1 cellular context compared by ENCODE assay signal in the genomic region with DNA sequence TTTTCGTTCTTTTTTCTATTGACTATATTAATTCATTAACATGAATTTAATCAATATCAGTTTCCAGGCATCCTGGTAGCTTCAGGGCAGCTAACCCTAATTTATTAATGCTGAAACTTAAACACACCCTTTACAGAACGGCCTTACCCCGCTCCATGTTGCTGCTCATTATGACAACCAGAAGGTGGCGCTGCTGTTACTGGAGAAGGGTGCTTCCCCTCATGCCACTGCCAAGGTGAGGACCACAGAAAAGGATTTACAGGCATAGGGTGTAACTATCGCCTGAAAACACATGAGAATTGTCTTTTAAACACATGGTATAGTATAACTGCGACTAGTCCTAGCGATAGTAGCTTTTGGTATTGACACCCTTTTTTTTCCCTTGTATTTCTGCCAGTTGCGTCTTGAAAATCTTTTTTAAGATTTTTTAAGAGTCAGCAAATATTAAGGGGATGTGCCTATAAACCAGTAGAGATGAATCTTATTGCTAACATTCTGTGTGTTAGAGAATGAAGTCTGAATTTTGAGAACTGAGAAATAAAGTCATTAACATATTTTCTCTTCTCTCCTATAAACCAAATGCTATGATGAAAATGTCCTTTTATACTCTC.
TF ChIP-seq lines count a peak whose summit lies in the region.

No MANE protein-coding gene starts in this region.

TF ChIP-seq in GM23338, 12 proteins besides CTCF, POLR2A, EP300 and RAD21 (continued from another document):
- TF ChIP-seq, protein P1, sequence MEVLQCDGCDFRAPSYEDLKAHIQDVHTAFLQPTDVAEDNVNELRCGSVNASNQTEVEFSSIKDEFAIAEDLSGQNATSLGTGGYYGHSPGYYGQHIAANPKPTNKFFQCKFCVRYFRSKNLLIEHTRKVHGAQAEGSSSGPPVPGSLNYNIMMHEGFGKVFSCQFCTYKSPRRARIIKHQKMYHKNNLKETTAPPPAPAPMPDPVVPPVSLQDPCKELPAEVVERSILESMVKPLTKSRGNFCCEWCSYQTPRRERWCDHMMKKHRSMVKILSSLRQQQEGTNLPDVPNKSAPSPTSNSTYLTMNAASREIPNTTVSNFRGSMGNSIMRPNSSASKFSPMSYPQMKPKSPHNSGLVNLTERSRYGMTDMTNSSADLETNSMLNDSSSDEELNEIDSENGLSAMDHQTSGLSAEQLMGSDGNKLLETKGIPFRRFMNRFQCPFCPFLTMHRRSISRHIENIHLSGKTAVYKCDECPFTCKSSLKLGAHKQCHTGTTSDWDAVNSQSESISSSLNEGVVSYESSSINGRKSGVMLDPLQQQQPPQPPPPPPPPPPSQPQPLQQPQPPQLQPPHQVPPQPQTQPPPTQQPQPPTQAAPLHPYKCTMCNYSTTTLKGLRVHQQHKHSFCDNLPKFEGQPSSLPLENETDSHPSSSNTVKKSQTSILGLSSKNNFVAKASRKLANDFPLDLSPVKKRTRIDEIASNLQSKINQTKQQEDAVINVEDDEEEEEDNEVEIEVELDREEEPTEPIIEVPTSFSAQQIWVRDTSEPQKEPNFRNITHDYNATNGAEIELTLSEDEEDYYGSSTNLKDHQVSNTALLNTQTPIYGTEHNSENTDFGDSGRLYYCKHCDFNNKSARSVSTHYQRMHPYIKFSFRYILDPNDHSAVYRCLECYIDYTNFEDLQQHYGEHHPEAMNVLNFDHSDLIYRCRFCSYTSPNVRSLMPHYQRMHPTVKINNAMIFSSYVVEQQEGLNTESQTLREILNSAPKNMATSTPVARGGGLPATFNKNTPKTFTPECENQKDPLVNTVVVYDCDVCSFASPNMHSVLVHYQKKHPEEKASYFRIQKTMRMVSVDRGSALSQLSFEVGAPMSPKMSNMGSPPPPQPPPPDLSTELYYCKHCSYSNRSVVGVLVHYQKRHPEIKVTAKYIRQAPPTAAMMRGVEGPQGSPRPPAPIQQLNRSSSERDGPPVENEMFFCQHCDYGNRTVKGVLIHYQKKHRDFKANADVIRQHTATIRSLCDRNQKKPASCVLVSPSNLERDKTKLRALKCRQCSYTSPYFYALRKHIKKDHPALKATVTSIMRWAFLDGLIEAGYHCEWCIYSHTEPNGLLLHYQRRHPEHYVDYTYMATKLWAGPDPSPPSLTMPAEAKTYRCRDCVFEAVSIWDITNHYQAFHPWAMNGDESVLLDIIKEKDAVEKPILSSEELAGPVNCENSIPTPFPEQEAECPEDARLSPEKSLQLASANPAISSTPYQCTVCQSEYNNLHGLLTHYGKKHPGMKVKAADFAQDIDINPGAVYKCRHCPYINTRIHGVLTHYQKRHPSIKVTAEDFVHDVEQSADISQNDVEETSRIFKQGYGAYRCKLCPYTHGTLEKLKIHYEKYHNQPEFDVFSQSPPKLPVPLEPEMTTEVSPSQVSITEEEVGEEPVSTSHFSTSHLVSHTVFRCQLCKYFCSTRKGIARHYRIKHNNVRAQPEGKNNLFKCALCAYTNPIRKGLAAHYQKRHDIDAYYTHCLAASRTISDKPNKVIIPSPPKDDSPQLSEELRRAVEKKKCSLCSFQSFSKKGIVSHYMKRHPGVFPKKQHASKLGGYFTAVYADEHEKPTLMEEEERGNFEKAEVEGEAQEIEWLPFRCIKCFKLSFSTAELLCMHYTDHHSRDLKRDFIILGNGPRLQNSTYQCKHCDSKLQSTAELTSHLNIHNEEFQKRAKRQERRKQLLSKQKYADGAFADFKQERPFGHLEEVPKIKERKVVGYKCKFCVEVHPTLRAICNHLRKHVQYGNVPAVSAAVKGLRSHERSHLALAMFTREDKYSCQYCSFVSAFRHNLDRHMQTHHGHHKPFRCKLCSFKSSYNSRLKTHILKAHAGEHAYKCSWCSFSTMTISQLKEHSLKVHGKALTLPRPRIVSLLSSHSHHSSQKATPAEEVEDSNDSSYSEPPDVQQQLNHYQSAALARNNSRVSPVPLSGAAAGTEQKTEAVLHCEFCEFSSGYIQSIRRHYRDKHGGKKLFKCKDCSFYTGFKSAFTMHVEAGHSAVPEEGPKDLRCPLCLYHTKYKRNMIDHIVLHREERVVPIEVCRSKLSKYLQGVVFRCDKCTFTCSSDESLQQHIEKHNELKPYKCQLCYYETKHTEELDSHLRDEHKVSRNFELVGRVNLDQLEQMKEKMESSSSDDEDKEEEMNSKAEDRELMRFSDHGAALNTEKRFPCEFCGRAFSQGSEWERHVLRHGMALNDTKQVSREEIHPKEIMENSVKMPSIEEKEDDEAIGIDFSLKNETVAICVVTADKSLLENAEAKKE (CRISPR knock-in tag; IDR thresholded peaks at IDR 0.05) = no peak
- TF ChIP-seq, protein P2, sequence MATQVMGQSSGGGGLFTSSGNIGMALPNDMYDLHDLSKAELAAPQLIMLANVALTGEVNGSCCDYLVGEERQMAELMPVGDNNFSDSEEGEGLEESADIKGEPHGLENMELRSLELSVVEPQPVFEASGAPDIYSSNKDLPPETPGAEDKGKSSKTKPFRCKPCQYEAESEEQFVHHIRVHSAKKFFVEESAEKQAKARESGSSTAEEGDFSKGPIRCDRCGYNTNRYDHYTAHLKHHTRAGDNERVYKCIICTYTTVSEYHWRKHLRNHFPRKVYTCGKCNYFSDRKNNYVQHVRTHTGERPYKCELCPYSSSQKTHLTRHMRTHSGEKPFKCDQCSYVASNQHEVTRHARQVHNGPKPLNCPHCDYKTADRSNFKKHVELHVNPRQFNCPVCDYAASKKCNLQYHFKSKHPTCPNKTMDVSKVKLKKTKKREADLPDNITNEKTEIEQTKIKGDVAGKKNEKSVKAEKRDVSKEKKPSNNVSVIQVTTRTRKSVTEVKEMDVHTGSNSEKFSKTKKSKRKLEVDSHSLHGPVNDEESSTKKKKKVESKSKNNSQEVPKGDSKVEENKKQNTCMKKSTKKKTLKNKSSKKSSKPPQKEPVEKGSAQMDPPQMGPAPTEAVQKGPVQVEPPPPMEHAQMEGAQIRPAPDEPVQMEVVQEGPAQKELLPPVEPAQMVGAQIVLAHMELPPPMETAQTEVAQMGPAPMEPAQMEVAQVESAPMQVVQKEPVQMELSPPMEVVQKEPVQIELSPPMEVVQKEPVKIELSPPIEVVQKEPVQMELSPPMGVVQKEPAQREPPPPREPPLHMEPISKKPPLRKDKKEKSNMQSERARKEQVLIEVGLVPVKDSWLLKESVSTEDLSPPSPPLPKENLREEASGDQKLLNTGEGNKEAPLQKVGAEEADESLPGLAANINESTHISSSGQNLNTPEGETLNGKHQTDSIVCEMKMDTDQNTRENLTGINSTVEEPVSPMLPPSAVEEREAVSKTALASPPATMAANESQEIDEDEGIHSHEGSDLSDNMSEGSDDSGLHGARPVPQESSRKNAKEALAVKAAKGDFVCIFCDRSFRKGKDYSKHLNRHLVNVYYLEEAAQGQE (IDR thresholded peaks at IDR 0.05; ENCODE audit: unreplicated experiment) = no peak
- TF ChIP-seq EZH2phosphoT487 (IDR thresholded peaks at IDR 0.05; ENCODE audit: unreplicated experiment) (no peak), CREB1 (CRISPR knock-in tag; IDR thresholded peaks at IDR 0.05; ENCODE audit: low read depth) (no peak), ZNF331 (CRISPR knock-in tag; IDR thresholded peaks at IDR 0.05; ENCODE audit: low read depth) (no peak), STAT1 (IDR thresholded peaks at IDR 0.05; ENCODE audit: unreplicated experiment) (no peak), POLR2AphosphoS5 (IDR thresholded peaks at IDR 0.05; ENCODE audit: low read depth) (no peak)
- TF ChIP-seq, protein P3, sequence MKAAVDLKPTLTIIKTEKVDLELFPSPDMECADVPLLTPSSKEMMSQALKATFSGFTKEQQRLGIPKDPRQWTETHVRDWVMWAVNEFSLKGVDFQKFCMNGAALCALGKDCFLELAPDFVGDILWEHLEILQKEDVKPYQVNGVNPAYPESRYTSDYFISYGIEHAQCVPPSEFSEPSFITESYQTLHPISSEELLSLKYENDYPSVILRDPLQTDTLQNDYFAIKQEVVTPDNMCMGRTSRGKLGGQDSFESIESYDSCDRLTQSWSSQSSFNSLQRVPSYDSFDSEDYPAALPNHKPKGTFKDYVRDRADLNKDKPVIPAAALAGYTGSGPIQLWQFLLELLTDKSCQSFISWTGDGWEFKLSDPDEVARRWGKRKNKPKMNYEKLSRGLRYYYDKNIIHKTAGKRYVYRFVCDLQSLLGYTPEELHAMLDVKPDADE (IDR thresholded peaks at IDR 0.05) = no peak
